15 cellular contexts compared by ENCODE assay signal in genomic region chr22:21055880-21056319, GRCh38. TPM values are rescaled to one million over a fixed set of nuclear protein-coding genes. Genes with fewer than 3 reads are reported as not detected.
DNase-seq lines count a peak whose midpoint lies in the region; ATAC-seq, FAIRE-seq and TF ChIP-seq lines count a peak whose summit lies in the region.
"Had no signal": no experiment of that assay in that cellular context is flagged by ENCODE, and none has a peak within 500 bp of the region (broad histone marks: within the 10 kb centered on the region; RNA-seq: fewer than 3 reads in every experiment).

No MANE protein-coding gene starts in this region.

- H3K4me3 Mint-ChIP-seq in activated CD4-positive, alpha-beta T cell treated with anti-CD3 and anti-CD28 coated beads, Interleukin-2, amount 10 ng/mL, durations not matched to agents 7 days and 5 days, result no peak overlapping the region
- no peak overlapping the region for H3K4me3 Mint-ChIP-seq in activated CD8-positive, alpha-beta T cell treated with anti-CD3 and anti-CD28 coated beads, Interleukin-2, amount 10 ng/mL, durations not matched to agents 7 days and 5 days
- peak overlapping the region; percentile 51 to 82 (median 72) for H3K4me3 Mint-ChIP-seq in naive thymus-derived CD8-positive, alpha-beta T cell

- no peaks in the 10 kb centered on the region for H3K9me3 ChIP-seq in HEK293 (ENCODE audit: control insufficient read depth, insufficient read depth, low read depth, low read length)
- H3K9me3 ChIP-seq: SJSA1, vagina had no signal

- TF ChIP-seq CTCF in HEK293 (tag by site-specific recombination; IDR thresholded peaks at IDR 0.05), result no peak

- H3K9me3 Mint-ChIP-seq in activated CD4-positive, alpha-beta T cell treated with anti-CD3 and anti-CD28 coated beads, Interleukin-2, amount 10 ng/mL, durations not matched to agents 7 days and 5 days, result no peaks in the 10 kb centered on the region
- no peaks in the 10 kb centered on the region for H3K9me3 Mint-ChIP-seq in activated CD8-positive, alpha-beta T cell treated with anti-CD3 and anti-CD28 coated beads, Interleukin-2, amount 10 ng/mL, durations not matched to agents 7 days and 5 days (ENCODE audit: insufficient read depth)
- H3K9me3 Mint-ChIP-seq in naive thymus-derived CD8-positive, alpha-beta T cell, result no peaks in the 10 kb centered on the region
- H3K9me3 Mint-ChIP-seq: activated T-helper 2 cell treated with anti-CD3 and anti-CD28 coated beads, Interferon-gamma antibody, Interleukin-2, Interleukin-4, amounts not matched to agents 10 μg/mL and 5 μg/mL and 100 μg/mL, durations not matched to agents 14 hours and 24 hours and 36 hours had no signal

- peak overlapping the region; percentile 80 for H3K27ac Mint-ChIP-seq in activated CD4-positive, alpha-beta T cell treated with anti-CD3 and anti-CD28 coated beads, Interleukin-2, amount 10 ng/mL, durations not matched to agents 7 days and 5 days
- peak overlapping the region; percentile 15 for H3K27ac Mint-ChIP-seq in activated CD8-positive, alpha-beta T cell treated with anti-CD3 and anti-CD28 coated beads, Interleukin-2, amount 10 ng/mL, durations not matched to agents 7 days and 5 days
- H3K27ac Mint-ChIP-seq in naive thymus-derived CD8-positive, alpha-beta T cell, result peak overlapping the region in 5 of 10 donors; percentile 17 to 77 (median 65)
- H3K27ac Mint-ChIP-seq: activated T-helper 2 cell treated with anti-CD3 and anti-CD28 coated beads, Interferon-gamma antibody, Interleukin-2, Interleukin-4, amounts not matched to agents 10 μg/mL and 5 μg/mL and 100 μg/mL, durations not matched to agents 14 hours and 24 hours and 36 hours had no signal

- no peaks in the 10 kb centered on the region for H3K36me3 Mint-ChIP-seq in activated CD4-positive, alpha-beta T cell treated with anti-CD3 and anti-CD28 coated beads, Interleukin-2, amount 10 ng/mL, durations not matched to agents 7 days and 5 days (ENCODE audit: low read depth)
- H3K36me3 Mint-ChIP-seq in activated CD8-positive, alpha-beta T cell treated with anti-CD3 and anti-CD28 coated beads, Interleukin-2, amount 10 ng/mL, durations not matched to agents 7 days and 5 days (ENCODE audit: low read depth), result no peaks in the 10 kb centered on the region
- no peaks in the 10 kb centered on the region for H3K36me3 Mint-ChIP-seq in naive thymus-derived CD8-positive, alpha-beta T cell

- peak; percentile 48 for ATAC-seq in activated CD8-positive, alpha-beta T cell treated with anti-CD3 and anti-CD28 coated beads, Interleukin-2, amount 10 ng/mL, durations not matched to agents 7 days and 5 days
- ATAC-seq in naive thymus-derived CD8-positive, alpha-beta T cell, result peak; percentile 42 to 68

- no peak overlapping the region for H3K27ac ChIP-seq in HEK293 (ENCODE audit: extremely low read depth, low read depth, low read length)
- H3K27ac ChIP-seq: GM23248, SJSA1, vagina had no signal

- FAIRE-seq in frontal cortex (lab: Jason Lieb, UNC), result no peak

- CTCF ChIA-PET in activated CD4-positive, alpha-beta T cell treated with anti-CD3 and anti-CD28 coated beads, Interleukin-2, amount 10 ng/mL, durations not matched to agents 7 days and 5 days (lab: Charles Lee), result interaction anchor here (1.6 kb wide), 1 partner anchor 8 kb away, joined by 5 read pairs; no protein-coding TSS in a partner anchor
- CTCF ChIA-PET in HEK293 (lab: Yijun Ruan, JAX), result interaction anchor here (0.9 to 1.1 kb wide), 2 partner anchors 8 to 99 kb away, joined by 3 to 4 read pairs; no protein-coding TSS in a partner anchor
- CTCF ChIA-PET in activated CD8-positive, alpha-beta T cell treated with anti-CD3 and anti-CD28 coated beads, Interleukin-2, amount 10 ng/mL, durations not matched to agents 7 days and 5 days (lab: Charles Lee), result interaction anchor here (1.0 kb wide), 1 partner anchor 35 kb away, joined by 4 read pairs; no protein-coding TSS in a partner anchor

- peaks cover 3% of the 10 kb centered on the region for H3K27me3 Mint-ChIP-seq in activated CD4-positive, alpha-beta T cell treated with anti-CD3 and anti-CD28 coated beads, Interleukin-2, amount 10 ng/mL, durations not matched to agents 7 days and 5 days
- peaks cover 6% of the 10 kb centered on the region for H3K27me3 Mint-ChIP-seq in activated CD8-positive, alpha-beta T cell treated with anti-CD3 and anti-CD28 coated beads, Interleukin-2, amount 10 ng/mL, durations not matched to agents 7 days and 5 days (ENCODE audit: low read depth)
- peaks cover 0 to 3% (median 0%) of the 10 kb centered on the region in 5 donors for H3K27me3 Mint-ChIP-seq in naive thymus-derived CD8-positive, alpha-beta T cell

- no peak overlapping the region for H3K4me3 ChIP-seq in HEK293 (ENCODE audit: low read depth, low read length)
- H3K4me3 ChIP-seq: GM23248, SJSA1, vagina had no signal

- peaks cover 35% of the 10 kb centered on the region for H3K4me1 Mint-ChIP-seq in activated CD4-positive, alpha-beta T cell treated with anti-CD3 and anti-CD28 coated beads, Interleukin-2, amount 10 ng/mL, durations not matched to agents 7 days and 5 days
- peaks cover 29% of the 10 kb centered on the region for H3K4me1 Mint-ChIP-seq in activated CD8-positive, alpha-beta T cell treated with anti-CD3 and anti-CD28 coated beads, Interleukin-2, amount 10 ng/mL, durations not matched to agents 7 days and 5 days (ENCODE audit: low read depth)
- peaks cover 14 to 27% (median 20%) of the 10 kb centered on the region in 4 donors for H3K4me1 Mint-ChIP-seq in naive thymus-derived CD8-positive, alpha-beta T cell

- POLR2A ChIA-PET in activated CD4-positive, alpha-beta T cell treated with anti-CD3 and anti-CD28 coated beads, Interleukin-2, amount 10 ng/mL, durations not matched to agents 7 days and 5 days (lab: Charles Lee), result no interaction called here
- POLR2A ChIA-PET in HEK293 (lab: Yijun Ruan, JAX), result no interaction called here
- POLR2A ChIA-PET in activated CD8-positive, alpha-beta T cell treated with anti-CD3 and anti-CD28 coated beads, Interleukin-2, amount 10 ng/mL, durations not matched to agents 7 days and 5 days (lab: Charles Lee), result interaction anchor here (1.0 kb wide), 1 partner anchor 11 kb away, joined by 4 read pairs; the partner anchor contains the start of gene LRRC74B
- POLR2A ChIA-PET in naive thymus-derived CD8-positive, alpha-beta T cell (lab: Charles Lee), result no interaction called here

- no peak for DNase-seq in activated CD4-positive, alpha-beta T cell treated with anti-CD3 and anti-CD28 coated beads, Interleukin-2, amount 10 ng/mL, durations not matched to agents 7 days and 5 days
- DNase-seq in activated CD4-positive, alpha-beta T cell treated with anti-CD3 and anti-CD28 coated beads, Interleukin-2, amount 50 U/mL, for 4 hours, result no peak
- no peak for DNase-seq in activated CD8-positive, alpha-beta T cell treated with anti-CD3 and anti-CD28 coated beads, Interleukin-2, amount 10 ng/mL, durations not matched to agents 7 days and 5 days
- DNase-seq in naive thymus-derived CD8-positive, alpha-beta T cell, result peak in 1 of 10 donors; percentile 14
- DNase-seq in frontal cortex (ENCODE audit: low spot score in 2 of 2) (no peak), HuH-7 (ENCODE audit: low spot score) (no peak), DMS53 treated with DMSO at 0.1 percent for 48 hours (lab: John Stamatoyannopoulos, UW; ENCODE audit: unreplicated experiment) (no peak)
- DNase-seq: NCI-H2029; stimulated activated CD8-positive, alpha-beta memory T cell treated with anti-CD3 and anti-CD28 coated beads, Interleukin-4, amount 100 ng/mL, for 48 hours had no signal

- H3K4me1 ChIP-seq in HEK293 (ENCODE audit: control insufficient read depth, insufficient read depth, low read length), result no peaks in the 10 kb centered on the region
- H3K4me1 ChIP-seq: SJSA1, vagina had no signal

- H3K36me3 ChIP-seq in HEK293 (ENCODE audit: control insufficient read depth in 2 of 2, insufficient read depth in 1 of 2, low read length in 2 of 2), result no peaks in the 10 kb centered on the region
- H3K36me3 ChIP-seq: SJSA1, vagina had no signal

TF ChIP-seq in HEK293, 187 proteins besides CTCF, POLR2A, EP300 and RAD21:
- TF ChIP-seq ZBTB1 (tag by site-specific recombination; IDR thresholded peaks at IDR 0.05) (no peak), ZNF510 (tag by site-specific recombination; IDR thresholded peaks at IDR 0.05; ENCODE audit: insufficient replicate concordance) (no peak), SP3 (tag by site-specific recombination; IDR thresholded peaks at IDR 0.05) (0 out of 2 replicates have a peak, but pooled peaks have one; percentile 12), ZIC2 (tag by site-specific recombination; IDR thresholded peaks at IDR 0.05) (0 out of 2 replicates have a peak, but pooled peaks have one; percentile 11)

RNA-seq across cellular contexts. Expression of gene LRRC74B, which starts 10.2 kb away (rescaled TPM):
- total RNA-seq in activated CD4-positive, alpha-beta T cell treated with anti-CD3 and anti-CD28 coated beads, Interleukin-2, amount 10 ng/mL, durations not matched to agents 7 days and 5 days, result not detected
- total RNA-seq in activated CD8-positive, alpha-beta T cell treated with anti-CD3 and anti-CD28 coated beads, Interleukin-2, amount 10 ng/mL, durations not matched to agents 7 days and 5 days, result not detected
- total RNA-seq in naive thymus-derived CD8-positive, alpha-beta T cell, result under 1 TPM in 1 of 2 experiments, not detected in 1; 0.11 TPM
- polyA plus RNA-seq in naive thymus-derived CD8-positive, alpha-beta T cell, result not detected
- under 0.01 TPM for total RNA-seq in frontal cortex
- total RNA-seq: activated T-helper 2 cell treated with anti-CD3 and anti-CD28 coated beads, Interferon-gamma antibody, Interleukin-2, Interleukin-4, amounts not matched to agents 10 μg/mL and 5 μg/mL and 100 μg/mL, durations not matched to agents 14 hours and 24 hours and 36 hours; cardiac septum; GM23248; SJSA1; vagina had no signal
- polyA plus RNA-seq: GM23248 had no signal

RNA-seq across cellular contexts. Expression of gene SLC7A4, which starts 23.5 kb away (rescaled TPM):
- total RNA-seq in activated CD4-positive, alpha-beta T cell treated with anti-CD3 and anti-CD28 coated beads, Interleukin-2, amount 10 ng/mL, durations not matched to agents 7 days and 5 days, result under 1 TPM in 1 of 2 experiments, not detected in 1; 0.07 TPM
- total RNA-seq in activated CD8-positive, alpha-beta T cell treated with anti-CD3 and anti-CD28 coated beads, Interleukin-2, amount 10 ng/mL, durations not matched to agents 7 days and 5 days, result under 1 TPM; 0.16 to 0.21 TPM
- 1 to 10 TPM in 1 of 2 experiments, under 1 TPM in 1; 0.69 to 1.3 TPM for total RNA-seq in naive thymus-derived CD8-positive, alpha-beta T cell
- polyA plus RNA-seq in naive thymus-derived CD8-positive, alpha-beta T cell, result 1 to 10 TPM in 2 of 3 donors, under 1 TPM in 1; 0.99 to 1.4 (median 1.2) TPM
- 2.0 TPM for total RNA-seq in frontal cortex
- total RNA-seq: cardiac septum, GM23248, SJSA1 had no signal
- polyA plus RNA-seq: GM23248 had no signal

RNA-seq across cellular contexts. Expression of gene P2RX6, which starts 40.9 kb away (rescaled TPM):
- under 1 TPM; 0.27 TPM for total RNA-seq in activated CD4-positive, alpha-beta T cell treated with anti-CD3 and anti-CD28 coated beads, Interleukin-2, amount 10 ng/mL, durations not matched to agents 7 days and 5 days
- total RNA-seq in activated CD8-positive, alpha-beta T cell treated with anti-CD3 and anti-CD28 coated beads, Interleukin-2, amount 10 ng/mL, durations not matched to agents 7 days and 5 days, result under 1 TPM; 0.50 to 0.63 TPM
- total RNA-seq in naive thymus-derived CD8-positive, alpha-beta T cell, result 1 to 10 TPM; 2.7 to 4.5 TPM
- 1 to 10 TPM in 1 of 3 donors, under 1 TPM in 2; 0.25 to 1.1 (median 0.74) TPM for polyA plus RNA-seq in naive thymus-derived CD8-positive, alpha-beta T cell
- total RNA-seq in frontal cortex, result 0.41 TPM

RNA-seq across cellular contexts. Expression of gene THAP7, which starts 54.0 kb away (rescaled TPM):
- 10 to 100 TPM; 29.1 to 29.8 TPM for total RNA-seq in activated CD4-positive, alpha-beta T cell treated with anti-CD3 and anti-CD28 coated beads, Interleukin-2, amount 10 ng/mL, durations not matched to agents 7 days and 5 days
- 10 to 100 TPM; 31.7 to 32.0 TPM for total RNA-seq in activated CD8-positive, alpha-beta T cell treated with anti-CD3 and anti-CD28 coated beads, Interleukin-2, amount 10 ng/mL, durations not matched to agents 7 days and 5 days
- total RNA-seq in naive thymus-derived CD8-positive, alpha-beta T cell, result 10 to 100 TPM; 68.5 to 70.5 TPM
- polyA plus RNA-seq in naive thymus-derived CD8-positive, alpha-beta T cell, result 10 to 100 TPM; 31.7 to 55.5 (median 41.1) TPM
- total RNA-seq in frontal cortex, result 22.0 TPM

Comparison
In these comparisons a context has a peak if more than half of its experiments do, and no peak if none do; other contexts are left out.
1. H3K4me3 Mint-ChIP-seq: peak in naive thymus-derived CD8-positive, alpha-beta T cell (10 of 10); none in activated CD4-positive, alpha-beta T cell treated with anti-CD3 and anti-CD28 coated beads, Interleukin-2, amount 10 ng/mL, durations not matched to agents 7 days and 5 days (single experiment) and activated CD8-positive, alpha-beta T cell treated with anti-CD3 and anti-CD28 coated beads, Interleukin-2, amount 10 ng/mL, durations not matched to agents 7 days and 5 days (single experiment).